Comparison of ENCODE assay signal across 1 cellular context in the genomic region with DNA sequence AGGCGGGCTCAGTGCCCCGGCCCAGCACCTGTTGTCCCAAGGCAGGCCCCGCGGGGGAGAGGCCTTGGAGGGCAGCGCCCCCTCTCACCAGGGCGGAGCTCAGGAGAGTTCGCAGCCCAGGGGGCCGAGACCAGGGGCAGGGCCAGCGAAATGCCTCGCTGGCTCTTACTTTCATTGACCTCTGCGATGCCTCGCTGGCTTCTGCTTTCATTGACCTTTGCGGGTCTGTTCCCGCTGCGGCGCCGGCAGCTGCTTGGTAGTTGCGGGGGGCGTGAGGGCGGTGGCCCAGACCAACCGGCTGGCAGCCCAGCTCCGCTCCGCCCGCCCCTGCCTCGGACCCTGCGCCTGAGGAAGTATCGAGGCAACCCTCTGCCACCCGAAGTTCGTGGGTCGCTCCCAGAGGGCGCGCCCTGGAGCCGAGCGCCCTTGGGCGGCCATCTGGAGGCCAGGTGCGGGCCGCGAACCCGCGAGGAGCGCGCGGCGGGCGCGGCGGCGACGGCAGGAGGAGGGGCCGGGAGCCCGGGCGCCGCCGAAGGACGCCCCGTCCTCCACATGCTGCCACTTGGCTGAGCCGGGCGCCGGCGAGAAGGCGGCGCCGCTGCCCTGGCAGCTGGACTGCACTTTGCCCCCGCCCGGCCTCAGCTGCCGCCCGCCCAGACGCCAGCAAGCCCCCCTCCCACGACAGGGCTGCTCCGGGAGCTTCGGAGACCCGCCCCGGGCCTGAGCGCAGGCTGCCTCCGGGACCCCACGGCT.
TF ChIP-seq lines count a peak whose summit lies in the region.

No MANE protein-coding gene starts in this region.

TF ChIP-seq in GM12878, 131 proteins besides CTCF, POLR2A, EP300 and RAD21 (continued from another document):
- TF ChIP-seq, protein P1, sequence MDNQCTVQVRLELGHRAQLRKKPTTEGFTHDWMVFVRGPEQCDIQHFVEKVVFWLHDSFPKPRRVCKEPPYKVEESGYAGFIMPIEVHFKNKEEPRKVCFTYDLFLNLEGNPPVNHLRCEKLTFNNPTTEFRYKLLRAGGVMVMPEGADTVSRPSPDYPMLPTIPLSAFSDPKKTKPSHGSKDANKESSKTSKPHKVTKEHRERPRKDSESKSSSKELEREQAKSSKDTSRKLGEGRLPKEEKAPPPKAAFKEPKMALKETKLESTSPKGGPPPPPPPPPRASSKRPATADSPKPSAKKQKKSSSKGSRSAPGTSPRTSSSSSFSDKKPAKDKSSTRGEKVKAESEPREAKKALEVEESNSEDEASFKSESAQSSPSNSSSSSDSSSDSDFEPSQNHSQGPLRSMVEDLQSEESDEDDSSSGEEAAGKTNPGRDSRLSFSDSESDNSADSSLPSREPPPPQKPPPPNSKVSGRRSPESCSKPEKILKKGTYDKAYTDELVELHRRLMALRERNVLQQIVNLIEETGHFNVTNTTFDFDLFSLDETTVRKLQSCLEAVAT (IDR thresholded peaks at IDR 0.05) = 0 out of 2 replicates have a peak, but pooled peaks have one; percentile 7
- TF ChIP-seq IKZF1 (conservative IDR thresholded peaks at IDR 0.05) (peak; percentile 81), SRF (IDR thresholded peaks at IDR 0.05; ENCODE audit: low read depth in 2 of 2, low read length in 2 of 2) (no peak), ZBTB40 (IDR thresholded peaks at IDR 0.05; ENCODE audit: borderline replicate concordance) (no peak), NR2C2 (IDR thresholded peaks at IDR 0.05; ENCODE audit: borderline replicate concordance, control insufficient read depth, insufficient read length, low read depth) (no peak), BHLHE40 (IDR thresholded peaks at IDR 0.05; ENCODE audit: borderline replicate concordance in 1 of 2, low read depth in 2 of 2, low read length in 1 of 2) (no peak), TCF3 (IDR thresholded peaks at IDR 0.05; ENCODE audit: borderline replicate concordance, insufficient read depth, low read depth, low read length) (peak; percentile 85), TCF7 (IDR thresholded peaks at IDR 0.05; ENCODE audit: borderline replicate concordance) (no peak), CHD2 (IDR thresholded peaks at IDR 0.05; ENCODE audit: borderline replicate concordance, low read depth, low read length) (no peak), TBL1XR1 (IDR thresholded peaks at IDR 0.05; ENCODE audit: low read depth, low read length) (no peak), HCFC1 (IDR thresholded peaks at IDR 0.05; ENCODE audit: low read length) (no peak), BACH1 (IDR thresholded peaks at IDR 0.05; ENCODE audit: borderline replicate concordance) (peak; percentile 50), PKNOX1 (IDR thresholded peaks at IDR 0.05) (no peak), FOS (IDR thresholded peaks at IDR 0.05; ENCODE audit: borderline replicate concordance, extremely low read depth, insufficient read length) (no peak), CREB1 (IDR thresholded peaks at IDR 0.05; ENCODE audit: low read depth) (no peak), TARDBP (IDR thresholded peaks at IDR 0.05; ENCODE audit: borderline replicate concordance) (no peak), CHD4 (IDR thresholded peaks at IDR 0.05) (no peak), ZNF24 (IDR thresholded peaks at IDR 0.05) (no peak), CBX3 (IDR thresholded peaks at IDR 0.05; ENCODE audit: borderline replicate concordance, low read depth) (no peak), SIN3A (IDR thresholded peaks at IDR 0.05; ENCODE audit: low read depth, low read length) (no peak), ESRRA (IDR thresholded peaks at IDR 0.05; ENCODE audit: low read length) (no peak), NFYA (IDR thresholded peaks at IDR 0.05; ENCODE audit: borderline replicate concordance, low read depth, low read length) (no peak), ZBED1 (IDR thresholded peaks at IDR 0.05; ENCODE audit: borderline replicate concordance) (no peak), SIX5 (IDR thresholded peaks at IDR 0.05; ENCODE audit: low read depth, low read length, severe bottlenecking) (no peak), JUNB (IDR thresholded peaks at IDR 0.05) (no peak), CREM (IDR thresholded peaks at IDR 0.05; ENCODE audit: low read depth) (no peak), KLF5 (IDR thresholded peaks at IDR 0.05; ENCODE audit: partially characterized antibody) (no peak), MXI1 (IDR thresholded peaks at IDR 0.05; ENCODE audit: low read depth, low read length) (peak; percentile 54; the same call in 1 of the 2 replicates), MTA2 (IDR thresholded peaks at IDR 0.05; ENCODE audit: low read depth) (no peak), POLR2AphosphoS2 (IDR thresholded peaks at IDR 0.05; ENCODE audit: low read depth, low read length) (no peak), BCL11A (IDR thresholded peaks at IDR 0.05; ENCODE audit: low read depth, low read length) (no peak), EGR1 (IDR thresholded peaks at IDR 0.05; ENCODE audit: borderline replicate concordance in 1 of 2, low read depth in 2 of 2, low read length in 2 of 2) (no peak)
- TF ChIP-seq, protein P2, sequence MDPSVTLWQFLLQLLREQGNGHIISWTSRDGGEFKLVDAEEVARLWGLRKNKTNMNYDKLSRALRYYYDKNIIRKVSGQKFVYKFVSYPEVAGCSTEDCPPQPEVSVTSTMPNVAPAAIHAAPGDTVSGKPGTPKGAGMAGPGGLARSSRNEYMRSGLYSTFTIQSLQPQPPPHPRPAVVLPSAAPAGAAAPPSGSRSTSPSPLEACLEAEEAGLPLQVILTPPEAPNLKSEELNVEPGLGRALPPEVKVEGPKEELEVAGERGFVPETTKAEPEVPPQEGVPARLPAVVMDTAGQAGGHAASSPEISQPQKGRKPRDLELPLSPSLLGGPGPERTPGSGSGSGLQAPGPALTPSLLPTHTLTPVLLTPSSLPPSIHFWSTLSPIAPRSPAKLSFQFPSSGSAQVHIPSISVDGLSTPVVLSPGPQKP (IDR thresholded peaks at IDR 0.05; ENCODE audit: low read depth, low read length) = no peak
- TF ChIP-seq, protein P3, sequence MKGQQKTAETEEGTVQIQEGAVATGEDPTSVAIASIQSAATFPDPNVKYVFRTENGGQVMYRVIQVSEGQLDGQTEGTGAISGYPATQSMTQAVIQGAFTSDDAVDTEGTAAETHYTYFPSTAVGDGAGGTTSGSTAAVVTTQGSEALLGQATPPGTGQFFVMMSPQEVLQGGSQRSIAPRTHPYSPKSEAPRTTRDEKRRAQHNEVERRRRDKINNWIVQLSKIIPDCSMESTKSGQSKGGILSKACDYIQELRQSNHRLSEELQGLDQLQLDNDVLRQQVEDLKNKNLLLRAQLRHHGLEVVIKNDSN (IDR thresholded peaks at IDR 0.05; ENCODE audit: borderline replicate concordance, extremely low read length, insufficient read depth, low read depth, low read length) = no peak
- TF ChIP-seq, protein P4, sequence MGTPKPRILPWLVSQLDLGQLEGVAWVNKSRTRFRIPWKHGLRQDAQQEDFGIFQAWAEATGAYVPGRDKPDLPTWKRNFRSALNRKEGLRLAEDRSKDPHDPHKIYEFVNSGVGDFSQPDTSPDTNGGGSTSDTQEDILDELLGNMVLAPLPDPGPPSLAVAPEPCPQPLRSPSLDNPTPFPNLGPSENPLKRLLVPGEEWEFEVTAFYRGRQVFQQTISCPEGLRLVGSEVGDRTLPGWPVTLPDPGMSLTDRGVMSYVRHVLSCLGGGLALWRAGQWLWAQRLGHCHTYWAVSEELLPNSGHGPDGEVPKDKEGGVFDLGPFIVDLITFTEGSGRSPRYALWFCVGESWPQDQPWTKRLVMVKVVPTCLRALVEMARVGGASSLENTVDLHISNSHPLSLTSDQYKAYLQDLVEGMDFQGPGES (IDR thresholded peaks at IDR 0.05) = no peak
